ENCODE assay signal across 20 cellular contexts in genomic region chr10:91049961-91050360, GRCh38.
DNase-seq lines count a peak whose midpoint lies in the region; ATAC-seq and TF ChIP-seq lines count a peak whose summit lies in the region.
"Had no signal": no experiment of that assay in that cellular context is flagged by ENCODE, and none has a peak within 500 bp of the region (broad histone marks: within the 10 kb centered on the region; RNA-seq: fewer than 3 reads in every experiment).

No MANE protein-coding gene starts in this region.

- H3K27me3 ChIP-seq in adipocyte (replicated peaks; ENCODE audit: control insufficient read depth, insufficient read depth, low read length) (no peaks in the 10 kb centered on the region), uterus (no peaks in the 10 kb centered on the region)
- H3K27me3 ChIP-seq in CD8-positive, alpha-beta memory T cell (ENCODE audit: insufficient read depth, low read length, poor library complexity, severe bottlenecking), result no peaks in the 10 kb centered on the region
- H3K27me3 ChIP-seq: gastrocnemius medialis, thyroid gland had no signal

- H3K27ac Mint-ChIP-seq in chondrocyte (ENCODE audit: unreplicated experiment), result peak overlapping the region; percentile 13
- H3K27ac Mint-ChIP-seq in CD8-positive, alpha-beta memory T cell, result no peak overlapping the region
- H3K27ac Mint-ChIP-seq: stimulated activated naive B cell treated with anti-CD40 and anti-IgM and Interleukin-4, amounts not matched to agents 10 μg/mL and 1 μg/mL and 100 μg/mL, for 72 hours had no signal

- POLR2A ChIA-PET in CD8-positive, alpha-beta memory T cell (lab: Charles Lee), result no interaction called here

- TF ChIP-seq CTCF in chondrocyte (IDR thresholded peaks at IDR 0.05) (no peak), uterus (IDR thresholded peaks at IDR 0.05) (no peak)

- TF ChIP-seq POLR2A in uterus (IDR thresholded peaks at IDR 0.05), result no peak

- DNase-seq in adipocyte (ENCODE audit: low read depth) (peak; percentile 38), chondrocyte (ENCODE audit: low spot score) (no peak), uterus (no peak)
- no peak for DNase-seq in CD8-positive, alpha-beta memory T cell
- DNase-seq: activated CD4-positive, alpha-beta T cell treated with anti-CD3 and anti-CD28 coated beads for 48 hours; AML-193; cortex of kidney; gastrocnemius medialis; left cardiac atrium; mucosa of descending colon; NCI-H1417; NCI-H2171; NCI-H748 treated with DMSO at 0.1 percent for 48 hours; retina; stimulated activated naive B cell treated with anti-CD40 and anti-IgM and Interleukin-4, amounts not matched to agents 10 μg/mL and 1 μg/mL and 100 μg/mL, for 72 hours; SW 1271; thyroid gland had no signal

- intact Hi-C loops in uterus (cut with DNase I; ENCODE audit: low total_unique reads), result no loop called here

- H3K4me1 Mint-ChIP-seq in chondrocyte (ENCODE audit: low read depth), result peaks cover 17% of the 10 kb centered on the region
- peaks cover 0 to 2% (median 0%) of the 10 kb centered on the region in 3 donors for H3K4me1 Mint-ChIP-seq in CD8-positive, alpha-beta memory T cell

- H3K36me3 ChIP-seq in adipocyte (ENCODE audit: control insufficient read depth, insufficient read depth, low read length, severe bottlenecking) (no peaks in the 10 kb centered on the region), mesodermal cell (ENCODE audit: control insufficient read depth, insufficient read depth, low read length) (no peaks in the 10 kb centered on the region), uterus (no peaks in the 10 kb centered on the region)
- H3K36me3 ChIP-seq in CD8-positive, alpha-beta memory T cell (ENCODE audit: insufficient read depth, low read length), result no peaks in the 10 kb centered on the region
- H3K36me3 ChIP-seq: gastrocnemius medialis, thyroid gland had no signal

- peak overlapping the region; percentile 30 for H3K9ac ChIP-seq in adipocyte (ENCODE audit: low read length)

- CTCF ChIA-PET in CD8-positive, alpha-beta memory T cell (lab: Charles Lee), result interaction anchor here (1.9 kb wide), 1 partner anchor 16 kb away, joined by 4 read pairs; no protein-coding TSS in a partner anchor

- WGBS in mesodermal cell (ENCODE audit: insufficient coverage in 2 of 2), 2 experiments, result 90 to 100% methylated on average over 2 of the region's 2 CpGs

- no peak overlapping the region for H3K4me3 Mint-ChIP-seq in chondrocyte (ENCODE audit: unreplicated experiment)
- H3K4me3 Mint-ChIP-seq in CD8-positive, alpha-beta memory T cell, result no peak overlapping the region
- H3K4me3 Mint-ChIP-seq: stimulated activated naive B cell treated with anti-CD40 and anti-IgM and Interleukin-4, amounts not matched to agents 10 μg/mL and 1 μg/mL and 100 μg/mL, for 72 hours had no signal

- no peaks in the 10 kb centered on the region for H3K27me3 Mint-ChIP-seq in chondrocyte (ENCODE audit: low read depth)
- H3K27me3 Mint-ChIP-seq in CD8-positive, alpha-beta memory T cell, result peaks cover 9 to 21% of the 10 kb centered on the region in 2 donors
- H3K27me3 Mint-ChIP-seq: stimulated activated naive B cell treated with anti-CD40 and anti-IgM and Interleukin-4, amounts not matched to agents 10 μg/mL and 1 μg/mL and 100 μg/mL, for 72 hours had no signal

- no peaks in the 10 kb centered on the region for H3K9me3 ChIP-seq in adipocyte (ENCODE audit: control insufficient read depth, low read length)
- H3K9me3 ChIP-seq in mesodermal cell (ENCODE audit: control insufficient read depth, low read length), result peaks cover 7% of the 10 kb centered on the region
- H3K9me3 ChIP-seq in uterus, result no peaks in the 10 kb centered on the region
- H3K9me3 ChIP-seq in CD8-positive, alpha-beta memory T cell (ENCODE audit: low read length), result no peaks in the 10 kb centered on the region
- H3K9me3 ChIP-seq: gastrocnemius medialis, mucosa of descending colon, thyroid gland had no signal

- ATAC-seq in HG03469 (IDR thresholded peaks at IDR 0.05; ENCODE audit: unreplicated experiment) (no peak), GM19463 (IDR thresholded peaks at IDR 0.05; ENCODE audit: unreplicated experiment) (no peak)
- ATAC-seq: left cardiac atrium; mucosa of descending colon; stimulated activated naive B cell treated with anti-CD40 and anti-IgM and Interleukin-4, amounts not matched to agents 10 μg/mL and 1 μg/mL and 100 μg/mL, for 72 hours had no signal

- H3K27ac ChIP-seq in mesodermal cell (ENCODE audit: low read depth, low read length, severe bottlenecking) (peak overlapping the region; percentile 77), uterus (peak overlapping the region; percentile 42 to 62)
- no peak overlapping the region for H3K27ac ChIP-seq in CD8-positive, alpha-beta memory T cell (ENCODE audit: low read depth, low read length)
- H3K27ac ChIP-seq: thyroid gland had no signal

- H3K36me3 Mint-ChIP-seq in chondrocyte (ENCODE audit: low read depth), result no peaks in the 10 kb centered on the region
- no peaks in the 10 kb centered on the region for H3K36me3 Mint-ChIP-seq in CD8-positive, alpha-beta memory T cell

- H3K9me3 Mint-ChIP-seq in chondrocyte (ENCODE audit: low read depth), result no peaks in the 10 kb centered on the region
- H3K9me3 Mint-ChIP-seq in CD8-positive, alpha-beta memory T cell, result no peaks in the 10 kb centered on the region

- H3K4me3 ChIP-seq in adipocyte (ENCODE audit: low read length) (no peak overlapping the region), mesodermal cell (ENCODE audit: extremely low read depth, insufficient read depth, low read length, poor library complexity, severe bottlenecking) (no peak overlapping the region), uterus (no peak overlapping the region)
- H3K4me3 ChIP-seq in CD8-positive, alpha-beta memory T cell (ENCODE audit: low read length), result no peak overlapping the region
- H3K4me3 ChIP-seq: gastrocnemius medialis, mucosa of descending colon, thyroid gland had no signal

- H3K4me1 ChIP-seq in adipocyte (ENCODE audit: control insufficient read depth, insufficient read depth, low read length) (peaks cover 68% of the 10 kb centered on the region), mesodermal cell (ENCODE audit: control insufficient read depth, insufficient read depth, low read length, poor library complexity, severe bottlenecking) (peaks cover 18% of the 10 kb centered on the region), uterus (no peaks in the 10 kb centered on the region)
- no peaks in the 10 kb centered on the region for H3K4me1 ChIP-seq in CD8-positive, alpha-beta memory T cell (ENCODE audit: insufficient read depth, low read length)
- H3K4me1 ChIP-seq: thyroid gland had no signal
